Comparison of ENCODE assay signal across 1 cellular context in the genomic region with DNA sequence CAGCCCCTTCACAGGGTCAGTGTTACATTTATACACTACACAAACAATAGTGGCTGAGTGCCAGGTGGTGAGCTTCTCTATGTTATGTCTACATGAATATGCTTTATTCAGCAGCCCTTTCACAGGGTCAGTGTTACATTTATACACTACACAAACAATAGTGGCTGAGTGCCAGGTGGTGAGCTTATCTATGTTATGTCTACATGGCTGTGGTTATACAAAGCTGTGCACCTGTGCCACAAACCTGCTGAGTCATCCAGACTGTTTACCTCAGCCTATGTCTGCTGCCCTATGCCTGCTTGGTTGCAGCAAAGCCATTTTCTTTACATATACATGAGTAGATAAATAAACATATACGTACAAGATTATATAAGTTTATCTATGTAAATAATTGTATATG.
TF ChIP-seq lines count a peak whose summit lies in the region.

No MANE protein-coding gene starts in this region.

TF ChIP-seq in IMR-90, 13 proteins besides CTCF, POLR2A, EP300 and RAD21 (continued from another document):
- TF ChIP-seq FOS (IDR thresholded peaks at IDR 0.05; ENCODE audit: low read depth, low read length) (no peak), MXI1 (IDR thresholded peaks at IDR 0.05; ENCODE audit: borderline replicate concordance, low read depth, low read length) (no peak)
TF ChIP-seq in IMR-90: peak in this region for 1.
